Comparison of ENCODE assay signal across 25 cellular contexts in genomic region chr5:4977421-4977820, GRCh38.
"Had no signal": no experiment of that assay in that cellular context is flagged by ENCODE, and none has a peak within 500 bp of the region (broad histone marks: within the 10 kb centered on the region; RNA-seq: fewer than 3 reads in every experiment).

No MANE protein-coding gene starts in this region.

- H3K27ac ChIP-seq: brain microvascular endothelial cell, coronary artery, heart right ventricle, lower lobe of right lung, right atrium auricular region, SK-N-MC, skin epidermis, stomach, testis had no signal

- H3K27me3 ChIP-seq: brain microvascular endothelial cell, heart right ventricle, right atrium auricular region, stomach, testis had no signal

- H3K4me3 ChIP-seq: coronary artery, heart right ventricle, lower lobe of right lung, right atrium auricular region, SK-N-MC, skin epidermis, stomach, testis had no signal

- H3K36me3 ChIP-seq: brain microvascular endothelial cell, heart right ventricle, lower lobe of right lung, right atrium auricular region, stomach had no signal

- H3K4me1 ChIP-seq: heart right ventricle, lower lobe of right lung, right atrium auricular region, stomach, testis had no signal

- H3K27ac Mint-ChIP-seq: activated CD4-positive, alpha-beta memory T cell treated with anti-CD3 and anti-CD28 coated beads, Interleukin-2, amount 10 ng/mL, durations not matched to agents 7 days and 5 days; activated CD8-positive, alpha-beta memory T cell treated with anti-CD3 and anti-CD28 coated beads, Interleukin-2, amount 10 ng/mL, durations not matched to agents 7 days and 5 days; activated naive CD8-positive, alpha-beta T cell; immature natural killer cell; mesothelial cell of epicardium; natural killer cell treated with Interleukin-12 subunit alpha and Interleukin-12 subunit beta and Interleukin-15 and Interleukin-18, amount 100 ng/mL, for 72 hours; T-helper 2 cell treated with Interferon-gamma antibody and Interleukin-4, amounts not matched to agents 5 μg/mL and 100 μg/mL, for 36 hours; type B pancreatic cell; WTC11 had no signal

- ATAC-seq: activated CD8-positive, alpha-beta memory T cell treated with anti-CD3 and anti-CD28 coated beads, Interleukin-2, amount 10 ng/mL, durations not matched to agents 7 days and 5 days; lower lobe of right lung; WTC11 had no signal

- H3K9me3 ChIP-seq: heart right ventricle, lower lobe of right lung, right atrium auricular region, stomach, testis had no signal

- H3K4me1 Mint-ChIP-seq: activated CD4-positive, alpha-beta memory T cell treated with anti-CD3 and anti-CD28 coated beads, Interleukin-2, amount 10 ng/mL, durations not matched to agents 7 days and 5 days; activated CD8-positive, alpha-beta memory T cell treated with anti-CD3 and anti-CD28 coated beads, Interleukin-2, amount 10 ng/mL, durations not matched to agents 7 days and 5 days; central memory CD8-positive, alpha-beta T cell; immature natural killer cell; mesothelial cell of epicardium had no signal

- H3K4me3 Mint-ChIP-seq: activated CD4-positive, alpha-beta memory T cell treated with anti-CD3 and anti-CD28 coated beads, Interleukin-2, amount 10 ng/mL, durations not matched to agents 7 days and 5 days; activated CD8-positive, alpha-beta memory T cell treated with anti-CD3 and anti-CD28 coated beads, Interleukin-2, amount 10 ng/mL, durations not matched to agents 7 days and 5 days; activated naive CD8-positive, alpha-beta T cell; central memory CD8-positive, alpha-beta T cell; immature natural killer cell; mesothelial cell of epicardium; natural killer cell treated with Interleukin-12 subunit alpha and Interleukin-12 subunit beta and Interleukin-15 and Interleukin-18, amount 100 ng/mL, for 72 hours; T-helper 2 cell treated with Interferon-gamma antibody and Interleukin-4, amounts not matched to agents 5 μg/mL and 100 μg/mL, for 36 hours; type B pancreatic cell; WTC11 had no signal

- H3K9me3 Mint-ChIP-seq: activated CD4-positive, alpha-beta memory T cell treated with anti-CD3 and anti-CD28 coated beads, Interleukin-2, amount 10 ng/mL, durations not matched to agents 7 days and 5 days; central memory CD8-positive, alpha-beta T cell; mesothelial cell of epicardium; T-helper 2 cell treated with Interferon-gamma antibody and Interleukin-4, amounts not matched to agents 5 μg/mL and 100 μg/mL, for 36 hours; type B pancreatic cell had no signal

- DNase-seq: activated CD4-positive, alpha-beta memory T cell treated with anti-CD3 and anti-CD28 coated beads, Interleukin-2, amount 10 ng/mL, durations not matched to agents 7 days and 5 days; activated CD4-positive, alpha-beta T cell treated with anti-CD3 and anti-CD28 coated beads for 4 hours; activated CD8-positive, alpha-beta memory T cell treated with anti-CD3 and anti-CD28 coated beads, Interleukin-2, amount 10 ng/mL, durations not matched to agents 7 days and 5 days; amniotic stem cell; brain microvascular endothelial cell; heart right ventricle; immature natural killer cell; left cardiac atrium; lower lobe of right lung; stimulated activated CD4-positive, alpha-beta T cell treated with anti-CD3 and anti-CD28 coated beads, Interleukin-15, amount 100 ng/mL, for 24 hours; stimulated activated CD4-positive, alpha-beta T cell treated with anti-CD3 and anti-CD28 coated beads, Interleukin-2, amount 100 ng/mL, for 48 hours; stomach; testis had no signal

- H3K36me3 Mint-ChIP-seq: activated CD8-positive, alpha-beta memory T cell treated with anti-CD3 and anti-CD28 coated beads, Interleukin-2, amount 10 ng/mL, durations not matched to agents 7 days and 5 days; activated naive CD8-positive, alpha-beta T cell; immature natural killer cell; mesothelial cell of epicardium; natural killer cell treated with Interleukin-12 subunit alpha and Interleukin-12 subunit beta and Interleukin-15 and Interleukin-18, amount 100 ng/mL, for 72 hours; type B pancreatic cell; WTC11 had no signal

- H3K27me3 Mint-ChIP-seq: activated CD4-positive, alpha-beta memory T cell treated with anti-CD3 and anti-CD28 coated beads, Interleukin-2, amount 10 ng/mL, durations not matched to agents 7 days and 5 days; activated CD8-positive, alpha-beta memory T cell treated with anti-CD3 and anti-CD28 coated beads, Interleukin-2, amount 10 ng/mL, durations not matched to agents 7 days and 5 days; activated naive CD8-positive, alpha-beta T cell; central memory CD8-positive, alpha-beta T cell; natural killer cell treated with Interleukin-12 subunit alpha and Interleukin-12 subunit beta and Interleukin-15 and Interleukin-18, amount 100 ng/mL, for 72 hours; progenitor cell of endocrine pancreas had no signal
